Comparison of ENCODE assay signal across 1 cellular context in the genomic region with DNA sequence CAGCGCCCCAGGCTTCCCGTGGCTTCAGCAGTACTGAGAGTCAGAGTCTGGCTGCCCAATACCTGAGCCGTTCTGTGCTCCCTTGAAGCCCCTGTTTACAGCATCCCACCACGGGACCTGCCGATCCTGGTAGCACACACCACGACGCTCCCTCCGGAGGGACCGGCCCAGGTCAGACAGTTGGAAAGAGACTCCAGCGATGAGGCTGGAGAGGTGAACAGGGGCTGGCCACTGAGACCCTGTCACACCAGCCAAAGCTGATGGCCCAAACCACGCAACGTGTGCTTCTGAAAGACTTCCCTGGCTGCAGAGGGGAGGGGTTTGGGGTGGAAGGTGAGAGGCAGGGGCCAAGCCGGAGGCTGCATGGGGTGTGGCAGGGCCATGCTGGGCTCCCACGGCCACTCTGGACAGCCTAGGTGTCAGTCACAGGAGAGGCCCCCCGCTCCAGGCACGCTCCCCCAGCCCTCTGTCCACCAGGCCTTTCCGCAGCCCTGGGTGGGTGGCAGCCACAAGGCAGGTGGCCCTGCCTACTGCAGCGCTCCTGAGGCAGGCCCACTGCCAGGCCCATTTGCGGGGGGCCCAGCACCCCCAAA.
TF ChIP-seq lines count a peak whose summit lies in the region.

No MANE protein-coding gene starts in this region.

TF ChIP-seq in H1, 55 proteins besides CTCF, POLR2A, EP300 and RAD21 (continued from another document):
- no peak for TF ChIP-seq E2F6 (IDR thresholded peaks at IDR 0.05)
- TF ChIP-seq CBX8 (IDR thresholded peaks at IDR 0.05; ENCODE audit: borderline replicate concordance, low read depth, low read length), result no peak
- TF ChIP-seq POLR2AphosphoS5 (IDR thresholded peaks at IDR 0.05; ENCODE audit: low read depth, low read length), result no peak
- TF ChIP-seq, protein P1, sequence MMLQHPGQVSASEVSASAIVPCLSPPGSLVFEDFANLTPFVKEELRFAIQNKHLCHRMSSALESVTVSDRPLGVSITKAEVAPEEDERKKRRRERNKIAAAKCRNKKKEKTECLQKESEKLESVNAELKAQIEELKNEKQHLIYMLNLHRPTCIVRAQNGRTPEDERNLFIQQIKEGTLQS (IDR thresholded peaks at IDR 0.05; ENCODE audit: insufficient read depth, low read depth, low read length), result no peak
- no peak for TF ChIP-seq CHD1 (IDR thresholded peaks at IDR 0.05; ENCODE audit: low read depth, low read length)
- TF ChIP-seq RFX5 (IDR thresholded peaks at IDR 0.05; ENCODE audit: borderline replicate concordance, low read depth, low read length), result no peak
- no peak for TF ChIP-seq BRCA1 (IDR thresholded peaks at IDR 0.05; ENCODE audit: low read depth, low read length)
- TF ChIP-seq ASH2L (IDR thresholded peaks at IDR 0.05; ENCODE audit: low read length), result no peak
- TF ChIP-seq, protein P2, sequence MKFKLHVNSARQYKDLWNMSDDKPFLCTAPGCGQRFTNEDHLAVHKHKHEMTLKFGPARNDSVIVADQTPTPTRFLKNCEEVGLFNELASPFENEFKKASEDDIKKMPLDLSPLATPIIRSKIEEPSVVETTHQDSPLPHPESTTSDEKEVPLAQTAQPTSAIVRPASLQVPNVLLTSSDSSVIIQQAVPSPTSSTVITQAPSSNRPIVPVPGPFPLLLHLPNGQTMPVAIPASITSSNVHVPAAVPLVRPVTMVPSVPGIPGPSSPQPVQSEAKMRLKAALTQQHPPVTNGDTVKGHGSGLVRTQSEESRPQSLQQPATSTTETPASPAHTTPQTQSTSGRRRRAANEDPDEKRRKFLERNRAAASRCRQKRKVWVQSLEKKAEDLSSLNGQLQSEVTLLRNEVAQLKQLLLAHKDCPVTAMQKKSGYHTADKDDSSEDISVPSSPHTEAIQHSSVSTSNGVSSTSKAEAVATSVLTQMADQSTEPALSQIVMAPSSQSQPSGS (IDR thresholded peaks at IDR 0.05; ENCODE audit: low read length), result no peak
- no peak for TF ChIP-seq MAFK (IDR thresholded peaks at IDR 0.05; ENCODE audit: low read depth, low read length)
- TF ChIP-seq CHD2 (IDR thresholded peaks at IDR 0.05; ENCODE audit: low read length), result no peak
- no peak for TF ChIP-seq CTBP2 (IDR thresholded peaks at IDR 0.05; ENCODE audit: borderline replicate concordance, insufficient read depth, insufficient read length, low read length)
- no peak for TF ChIP-seq JUN (IDR thresholded peaks at IDR 0.05; ENCODE audit: low read depth, low read length)
- no peak for TF ChIP-seq BACH1 (IDR thresholded peaks at IDR 0.05; ENCODE audit: low read length)
- TF ChIP-seq NANOG (IDR thresholded peaks at IDR 0.05; ENCODE audit: insufficient read depth, low read depth, low read length, poor library complexity, severe bottlenecking), result no peak
- TF ChIP-seq HDAC2 (IDR thresholded peaks at IDR 0.05; ENCODE audit: borderline replicate concordance in 1 of 2, low read depth in 2 of 2, low read length in 2 of 2), result no peak
- no peak for TF ChIP-seq KDM5A (IDR thresholded peaks at IDR 0.05; ENCODE audit: low read length)
